9 cellular contexts compared by ENCODE assay signal in genomic region chr4:5399790-5400421, GRCh38.
DNase-seq lines count a peak whose midpoint lies in the region; ATAC-seq and TF ChIP-seq lines count a peak whose summit lies in the region.
"Had no signal": no experiment of that assay in that cellular context is flagged by ENCODE, and none has a peak within 500 bp of the region (broad histone marks: within the 10 kb centered on the region; RNA-seq: fewer than 3 reads in every experiment).

No MANE protein-coding gene starts in this region.

- H3K4me1 Mint-ChIP-seq in CD14-positive monocyte, result no peaks in the 10 kb centered on the region

- H3K36me3 Mint-ChIP-seq in CD14-positive monocyte, result no peaks in the 10 kb centered on the region

- H3K27me3 Mint-ChIP-seq in CD14-positive monocyte (ENCODE audit: low read depth in 3 of 3), result peaks cover 0 to 3% (median 1%) of the 10 kb centered on the region in 3 donors

- intact Hi-C loops in CD14-positive monocyte (cut with micrococcal nuclease), result no loop called here

- DNase-seq in CD14-positive monocyte (ENCODE audit: low spot score) (no peak), HFF-Myc (ENCODE audit: extremely low read depth, low read depth) (no peak), left kidney (ENCODE audit: low read depth, low spot score) (peak; percentile 61), MG63 (no peak)

- H3K9me3 ChIP-seq in MG63, result no peaks in the 10 kb centered on the region

- no peak overlapping the region for H3K4me3 Mint-ChIP-seq in CD14-positive monocyte

- no peak overlapping the region for H3K27ac Mint-ChIP-seq in CD14-positive monocyte

- TF ChIP-seq CTCF in CD14-positive monocyte (IDR thresholded peaks at IDR 0.05), result peak; percentile 19
- TF ChIP-seq CTCF in HFF-Myc (IDR thresholded peaks at IDR 0.05; ENCODE audit: low read depth, low read length, missing control alignments), result peak; percentile 81
- peak; percentile 92 for TF ChIP-seq CTCF in WI38 (IDR thresholded peaks at IDR 0.05; ENCODE audit: low read depth, low read length)

- H3K4me3 ChIP-seq in HFF-Myc (replicated peaks; ENCODE audit: low read depth, low read length) (no peak overlapping the region), WI38 (ENCODE audit: low read depth, low read length) (no peak overlapping the region), MG63 (no peak overlapping the region)
- H3K4me3 ChIP-seq: thoracic aorta had no signal

- no peaks in the 10 kb centered on the region for H3K27me3 ChIP-seq in MG63

- peaks cover 4 to 14% (median 11%) of the 10 kb centered on the region in 7 donors for H3K9me3 Mint-ChIP-seq in CD14-positive monocyte

- no peaks in the 10 kb centered on the region for H3K36me3 ChIP-seq in MG63
- H3K36me3 ChIP-seq: thoracic aorta had no signal

- no peak for ATAC-seq in GM21360 (IDR thresholded peaks at IDR 0.05; ENCODE audit: unreplicated experiment)
- ATAC-seq in GM18502 (IDR thresholded peaks at IDR 0.05; ENCODE audit: poor library complexity, unreplicated experiment), result no peak
- ATAC-seq in GM21737 (IDR thresholded peaks at IDR 0.05; ENCODE audit: unreplicated experiment), result no peak

Comparison
In these comparisons a context has a peak if more than half of its experiments do, and no peak if none do; other contexts are left out.
1. CTCF ChIP-seq: peak in every context shown above with its lines; median percentile 92 in WI38; 81 in HFF-Myc; 19 in CD14-positive monocyte.